ENCODE assay signal across 8 cellular contexts in genomic region chr19:31356587-31357314, GRCh38. TPM values are rescaled to one million over a fixed set of nuclear protein-coding genes. Genes with fewer than 3 reads are reported as not detected.
A peak's percentile ranks its signal among the peaks of the same experiment; 100 is the strongest.
DNase-seq lines count a peak whose midpoint lies in the region; ATAC-seq lines count a peak whose summit lies in the region.
"Had no signal": no experiment of that assay in that cellular context is flagged by ENCODE, and none has a peak within 500 bp of the region (broad histone marks: within the 10 kb centered on the region; RNA-seq: fewer than 3 reads in every experiment).

No MANE protein-coding gene starts in this region.

- H3K9me3 Mint-ChIP-seq in activated naive CD8-positive, alpha-beta T cell treated with anti-CD3 and anti-CD28 coated beads, Interleukin-2, amount 50 U/mL, for 24 hours, result no peaks in the 10 kb centered on the region
- no peaks in the 10 kb centered on the region for H3K9me3 Mint-ChIP-seq in stimulated activated effector memory CD8-positive, alpha-beta T cell treated with anti-CD3 and anti-CD28 coated beads, Interleukin-12 subunit alpha, Interleukin-12 subunit beta, amount 100 ng/mL, for 72 hours

- H3K36me3 Mint-ChIP-seq in activated naive CD8-positive, alpha-beta T cell treated with anti-CD3 and anti-CD28 coated beads, Interleukin-2, amount 50 U/mL, for 24 hours (ENCODE audit: low read depth), result no peaks in the 10 kb centered on the region
- H3K36me3 Mint-ChIP-seq in stimulated activated effector memory CD8-positive, alpha-beta T cell treated with anti-CD3 and anti-CD28 coated beads, Interleukin-12 subunit alpha, Interleukin-12 subunit beta, amount 100 ng/mL, for 72 hours, result no peaks in the 10 kb centered on the region

- peak; percentile 46 for DNase-seq in SK-MEL-5 (ENCODE audit: low read depth, low spot score)
- DNase-seq in activated naive CD8-positive, alpha-beta T cell treated with anti-CD3 and anti-CD28 coated beads, Interleukin-2, amount 50 U/mL, for 24 hours, result peak; percentile 78
- DNase-seq in islet precursor cell, result peak; percentile 76
- peak; percentile 63 to 71 for DNase-seq in stimulated activated effector memory CD8-positive, alpha-beta T cell treated with anti-CD3 and anti-CD28 coated beads, Interleukin-12 subunit alpha, Interleukin-12 subunit beta, amount 100 ng/mL, for 72 hours (ENCODE audit: low spot score in 2 of 2)
- DNase-seq: IMR-90 had no signal

- peaks cover 37% of the 10 kb centered on the region for H3K4me1 Mint-ChIP-seq in activated naive CD8-positive, alpha-beta T cell treated with anti-CD3 and anti-CD28 coated beads, Interleukin-2, amount 50 U/mL, for 24 hours
- peaks cover 45% of the 10 kb centered on the region for H3K4me1 Mint-ChIP-seq in stimulated activated effector memory CD8-positive, alpha-beta T cell treated with anti-CD3 and anti-CD28 coated beads, Interleukin-12 subunit alpha, Interleukin-12 subunit beta, amount 100 ng/mL, for 72 hours

- peaks cover 68% of the 10 kb centered on the region for H3K27me3 Mint-ChIP-seq in activated naive CD8-positive, alpha-beta T cell treated with anti-CD3 and anti-CD28 coated beads, Interleukin-2, amount 50 U/mL, for 24 hours

- H3K27ac Mint-ChIP-seq in activated naive CD8-positive, alpha-beta T cell treated with anti-CD3 and anti-CD28 coated beads, Interleukin-2, amount 50 U/mL, for 24 hours, result no peak overlapping the region
- no peak overlapping the region for H3K27ac Mint-ChIP-seq in stimulated activated effector memory CD8-positive, alpha-beta T cell treated with anti-CD3 and anti-CD28 coated beads, Interleukin-12 subunit alpha, Interleukin-12 subunit beta, amount 100 ng/mL, for 72 hours

- no peak overlapping the region for H3K4me3 Mint-ChIP-seq in activated naive CD8-positive, alpha-beta T cell treated with anti-CD3 and anti-CD28 coated beads, Interleukin-2, amount 50 U/mL, for 24 hours
- H3K4me3 Mint-ChIP-seq in stimulated activated effector memory CD8-positive, alpha-beta T cell treated with anti-CD3 and anti-CD28 coated beads, Interleukin-12 subunit alpha, Interleukin-12 subunit beta, amount 100 ng/mL, for 72 hours, result peak overlapping the region; percentile 41

- in situ Hi-C loops in SK-MEL-5 (cut with HindIII; ENCODE audit: low pct_unique_long_range_greater_than_20kb, low sequenced_read_pairs), result no loop called here

- ATAC-seq in activated naive CD8-positive, alpha-beta T cell treated with anti-CD3 and anti-CD28 coated beads, Interleukin-2, amount 50 U/mL, for 24 hours, result peak; percentile 81
- ATAC-seq in stimulated activated effector memory CD8-positive, alpha-beta T cell treated with anti-CD3 and anti-CD28 coated beads, Interleukin-12 subunit alpha, Interleukin-12 subunit beta, amount 100 ng/mL, for 72 hours, result peak; percentile 91
- ATAC-seq in GM21528 (IDR thresholded peaks at IDR 0.05; ENCODE audit: low FRiP score, unreplicated experiment) (no peak), HG03135 (IDR thresholded peaks at IDR 0.05; ENCODE audit: unreplicated experiment) (no peak), HG02610 (IDR thresholded peaks at IDR 0.05; ENCODE audit: unreplicated experiment) (no peak)

RNA-seq across cellular contexts. Expression of gene TSHZ3, which starts 7.5 kb away (rescaled TPM):
- 2.5 and 3.8 TPM in 2 replicates for total RNA-seq in SK-MEL-5 (2014; rRNA removed; shearing (Covaris generic))
- polyA plus RNA-seq in SK-MEL-5 (2015; cell fraction: cytosol; rRNA removed), result 5.7 and 8.1 TPM in 2 replicates
- polyA plus RNA-seq in SK-MEL-5 (2015; cell fraction: nucleus; rRNA removed), result 8.4 and 8.8 TPM in 2 replicates

Comparison
In these comparisons a context has a peak if more than half of its experiments do, and no peak if none do; other contexts are left out.
1. ATAC-seq: peak in activated naive CD8-positive, alpha-beta T cell treated with anti-CD3 and anti-CD28 coated beads, Interleukin-2, amount 50 U/mL, for 24 hours (single experiment) and stimulated activated effector memory CD8-positive, alpha-beta T cell treated with anti-CD3 and anti-CD28 coated beads, Interleukin-12 subunit alpha, Interleukin-12 subunit beta, amount 100 ng/mL, for 72 hours (single experiment); none in GM21528 (single experiment), HG03135 (single experiment) and HG02610 (single experiment).
2. Peak in every context shown above with its lines, with median percentiles within 50 percentile points of each other: DNase-seq.